In the genomic region with DNA sequence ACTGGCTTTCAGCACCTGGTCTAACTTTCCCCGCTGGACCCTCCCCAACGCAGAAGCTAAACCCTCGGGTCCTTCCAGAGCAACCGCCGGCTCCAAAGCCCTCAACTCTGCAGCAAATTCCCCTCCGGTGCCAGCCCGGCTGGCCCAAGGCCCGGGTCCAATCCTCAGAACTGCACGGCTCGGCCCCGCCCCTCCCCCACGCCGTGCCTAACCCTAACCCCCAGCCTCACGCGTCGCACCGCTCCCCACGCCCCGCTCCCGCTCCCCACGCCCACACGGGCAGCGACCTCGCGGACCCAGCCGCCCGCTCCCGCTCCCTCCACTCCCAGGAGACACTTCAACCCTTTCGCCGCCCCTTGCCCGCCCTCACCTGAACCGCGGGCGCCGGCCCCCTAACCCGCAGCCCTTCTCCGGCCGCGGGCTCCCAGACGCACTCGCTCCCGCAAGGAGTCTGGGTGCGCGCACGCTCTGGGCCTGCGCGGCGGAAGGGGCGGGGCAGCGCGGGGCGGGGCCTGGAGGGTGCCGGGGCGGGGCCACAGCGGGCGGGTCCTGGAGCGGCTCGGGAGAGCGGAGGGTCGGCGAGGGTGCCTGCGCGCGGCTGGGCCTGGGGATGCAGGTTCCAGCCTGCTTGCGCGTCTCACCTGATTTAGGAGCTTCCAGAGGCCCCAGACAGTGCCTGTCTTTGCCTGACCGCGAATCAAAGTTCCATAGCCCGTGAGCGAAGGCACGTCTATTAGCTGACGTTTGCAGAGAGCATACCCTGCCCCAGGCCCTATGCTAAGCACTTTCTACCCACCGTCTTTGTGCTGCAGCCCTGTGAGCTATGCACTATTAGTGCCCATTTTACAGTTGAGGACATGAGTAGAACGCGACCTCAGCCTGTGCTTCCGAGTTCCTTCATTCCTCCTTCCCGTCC, we compare ENCODE assay signal across 1 cellular context.
TF ChIP-seq lines count a peak whose summit lies in the region.

A gene (minus strand): TSS at position 453 of the 916 bp plus-strand sequence. CDS start 2,729 bp downstream, outside the sequence.

TF ChIP-seq in H1, 55 proteins besides CTCF, POLR2A, EP300 and RAD21:
- TF ChIP-seq SIN3A (conservative IDR thresholded peaks at IDR 0.05 in 1 of 2, IDR thresholded peaks at IDR 0.05 in 1 of 2; ENCODE audit: low read depth in 1 of 2, low read length in 2 of 2) = peak; percentile 25 to 37; a peak in 1 of 4 replicates
- peak; percentile 13; the same call in 1 of the 2 replicates for TF ChIP-seq TEAD4 (IDR thresholded peaks at IDR 0.05; ENCODE audit: low read depth, low read length)
- no peak for TF ChIP-seq TCF12 (IDR thresholded peaks at IDR 0.05; ENCODE audit: low read depth, low read length)
- TF ChIP-seq, protein P1, sequence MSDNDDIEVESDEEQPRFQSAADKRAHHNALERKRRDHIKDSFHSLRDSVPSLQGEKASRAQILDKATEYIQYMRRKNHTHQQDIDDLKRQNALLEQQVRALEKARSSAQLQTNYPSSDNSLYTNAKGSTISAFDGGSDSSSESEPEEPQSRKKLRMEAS (IDR thresholded peaks at IDR 0.05) = peak; percentile 37
- TF ChIP-seq, protein P2, sequence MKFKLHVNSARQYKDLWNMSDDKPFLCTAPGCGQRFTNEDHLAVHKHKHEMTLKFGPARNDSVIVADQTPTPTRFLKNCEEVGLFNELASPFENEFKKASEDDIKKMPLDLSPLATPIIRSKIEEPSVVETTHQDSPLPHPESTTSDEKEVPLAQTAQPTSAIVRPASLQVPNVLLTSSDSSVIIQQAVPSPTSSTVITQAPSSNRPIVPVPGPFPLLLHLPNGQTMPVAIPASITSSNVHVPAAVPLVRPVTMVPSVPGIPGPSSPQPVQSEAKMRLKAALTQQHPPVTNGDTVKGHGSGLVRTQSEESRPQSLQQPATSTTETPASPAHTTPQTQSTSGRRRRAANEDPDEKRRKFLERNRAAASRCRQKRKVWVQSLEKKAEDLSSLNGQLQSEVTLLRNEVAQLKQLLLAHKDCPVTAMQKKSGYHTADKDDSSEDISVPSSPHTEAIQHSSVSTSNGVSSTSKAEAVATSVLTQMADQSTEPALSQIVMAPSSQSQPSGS (IDR thresholded peaks at IDR 0.05; ENCODE audit: low read length) = no peak
- peak; percentile 51 for TF ChIP-seq POLR2AphosphoS5 (IDR thresholded peaks at IDR 0.05; ENCODE audit: low read depth, low read length)
- peak; percentile 86 for TF ChIP-seq PHF8 (conservative IDR thresholded peaks at IDR 0.05; ENCODE audit: low read depth, low read length)
- no peak for TF ChIP-seq CHD1 (IDR thresholded peaks at IDR 0.05; ENCODE audit: low read depth, low read length)
- TF ChIP-seq SP4 (IDR thresholded peaks at IDR 0.05; ENCODE audit: low read length) = no peak
- peak; percentile 57 for TF ChIP-seq KDM4A (IDR thresholded peaks at IDR 0.05; ENCODE audit: low read depth, low read length, severe bottlenecking)
- TF ChIP-seq BRCA1 (IDR thresholded peaks at IDR 0.05; ENCODE audit: low read depth, low read length) = no peak
- TF ChIP-seq GTF2F1 (IDR thresholded peaks at IDR 0.05; ENCODE audit: borderline replicate concordance, low read depth, low read length) = no peak
- TF ChIP-seq SAP30 (IDR thresholded peaks at IDR 0.05; ENCODE audit: insufficient read depth, insufficient replicate concordance, low read length) = peak; percentile 22
- TF ChIP-seq NRF1 (IDR thresholded peaks at IDR 0.05; ENCODE audit: low read depth, low read length) = peak; percentile 27; the same call in 1 of the 2 replicates
- TF ChIP-seq FOSL1 (IDR thresholded peaks at IDR 0.05; ENCODE audit: insufficient read depth, low read depth, low read length) = no peak
- TF ChIP-seq TAF1 (IDR thresholded peaks at IDR 0.05; ENCODE audit: low read depth, low read length) = peak; percentile 48
- no peak for TF ChIP-seq KDM5A (IDR thresholded peaks at IDR 0.05; ENCODE audit: low read length)
- peak; percentile 96 for TF ChIP-seq ASH2L (IDR thresholded peaks at IDR 0.05; ENCODE audit: low read length)
- TF ChIP-seq RBBP5 (IDR thresholded peaks at IDR 0.05; ENCODE audit: borderline replicate concordance, low read depth, low read length) = peak; percentile 84; the same call in 1 of the 2 replicates
- peak; percentile 45 for TF ChIP-seq TAF7 (optimal IDR thresholded peaks at IDR 0.05; ENCODE audit: borderline replicate concordance, low read depth, low read length)
- TF ChIP-seq CEBPB (IDR thresholded peaks at IDR 0.05; ENCODE audit: low read depth, low read length) = no peak
